Comparison of ENCODE assay signal across 2 cellular contexts in genomic region chr4:73732759-73733431, GRCh38.
TF ChIP-seq lines count a peak whose summit lies in the region.

No MANE protein-coding gene starts in this region.

TF ChIP-seq in IMR-90, 13 proteins besides CTCF, POLR2A, EP300 and RAD21:
- TF ChIP-seq MAFK (IDR thresholded peaks at IDR 0.05; ENCODE audit: low read depth, low read length) (no peak), FOS (IDR thresholded peaks at IDR 0.05; ENCODE audit: low read depth, low read length) (no peak), RFX5 (IDR thresholded peaks at IDR 0.05; ENCODE audit: low read depth, low read length) (no peak), BHLHE40 (IDR thresholded peaks at IDR 0.05; ENCODE audit: low read depth, low read length) (no peak), CEBPB (IDR thresholded peaks at IDR 0.05; ENCODE audit: low read depth, low read length) (no peak), USF2 (IDR thresholded peaks at IDR 0.05; ENCODE audit: low read depth, low read length) (no peak), MAZ (IDR thresholded peaks at IDR 0.05; ENCODE audit: borderline replicate concordance, low read depth, low read length) (no peak), MXI1 (IDR thresholded peaks at IDR 0.05; ENCODE audit: borderline replicate concordance, low read depth, low read length) (no peak), SMC3 (IDR thresholded peaks at IDR 0.05; ENCODE audit: low read depth, low read length) (no peak), NFE2L2 (IDR thresholded peaks at IDR 0.05; ENCODE audit: low read depth, low read length) (no peak), ELK1 (IDR thresholded peaks at IDR 0.05; ENCODE audit: borderline replicate concordance, low read depth, low read length) (no peak)

TF ChIP-seq in endothelial cell of umbilical vein, 7 proteins besides CTCF, POLR2A, EP300 and RAD21:
- TF ChIP-seq JUN (IDR thresholded peaks at IDR 0.05; ENCODE audit: borderline replicate concordance, insufficient read depth, insufficient read length, low read depth) (no peak), GATA2 (IDR thresholded peaks at IDR 0.05; ENCODE audit: insufficient read depth, insufficient read length, low read depth, low read length) (peak; percentile 20)
TF ChIP-seq in endothelial cell of umbilical vein: peak in this region for 1.
